ENCODE assay signal across 25 cellular contexts in genomic region chr2:238928520-238929241, GRCh38.
A peak's percentile ranks its signal among the peaks of the same experiment; 100 is the strongest.
DNase-seq lines count a peak whose midpoint lies in the region; ATAC-seq and TF ChIP-seq lines count a peak whose summit lies in the region.
"Had no signal": no experiment of that assay in that cellular context is flagged by ENCODE, and none has a peak within 500 bp of the region (broad histone marks: within the 10 kb centered on the region; RNA-seq: fewer than 3 reads in every experiment).

No MANE protein-coding gene starts in this region.

- H3F3A ChIP-seq in smooth muscle cell (ENCODE audit: low read depth), result no peaks in the 10 kb centered on the region

- no peak overlapping the region for H3K4me2 ChIP-seq in hepatocyte
- H3K4me2 ChIP-seq in smooth muscle cell, result no peak overlapping the region
- H3K4me2 ChIP-seq: KMS-11 had no signal

- H3K27ac ChIP-seq in breast epithelium, result peak overlapping the region; percentile 15 to 85
- peak overlapping the region; percentile 2 for H3K27ac ChIP-seq in hepatocyte
- peak overlapping the region; percentile 78 for H3K27ac ChIP-seq in vagina
- no peak overlapping the region for H3K27ac ChIP-seq in smooth muscle cell (ENCODE audit: low read depth)
- H3K27ac ChIP-seq: KMS-11, lower lobe of right lung, psoas muscle had no signal

- no peak overlapping the region for H3K9ac ChIP-seq in smooth muscle cell (ENCODE audit: low read depth)
- H3K9ac ChIP-seq: KMS-11 had no signal

- no peak overlapping the region for H3K27ac Mint-ChIP-seq in MCF 10A (ENCODE audit: low read depth, unreplicated experiment)
- H3K27ac Mint-ChIP-seq: activated CD4-positive, alpha-beta memory T cell treated with anti-CD3 and anti-CD28 coated beads, Interleukin-2, amount 10 ng/mL, durations not matched to agents 7 days and 5 days; activated naive CD4-positive, alpha-beta T cell treated with anti-CD3 and anti-CD28 coated beads, Interleukin-2, amount 50 U/mL, for 72 hours; activated T-helper 17 cell treated with anti-CD3 and anti-CD28 coated beads, Interleukin-2, amount 50 U/mL, for 72 hours had no signal

- CTCF ChIA-PET in MCF 10A (lab: Yijun Ruan, JAX), result no interaction called here

- ATAC-seq in GM18868 (IDR thresholded peaks at IDR 0.05; ENCODE audit: unreplicated experiment), result no peak
- ATAC-seq: activated naive CD4-positive, alpha-beta T cell treated with anti-CD3 and anti-CD28 coated beads, Interleukin-2, amount 50 U/mL, for 72 hours; activated T-helper 17 cell treated with anti-CD3 and anti-CD28 coated beads, Interleukin-2, amount 50 U/mL, for 72 hours had no signal

- H3K4me1 ChIP-seq in breast epithelium, result no peaks in the 10 kb centered on the region
- no peaks in the 10 kb centered on the region for H3K4me1 ChIP-seq in hepatocyte (ENCODE audit: insufficient read depth)
- peaks cover 25% of the 10 kb centered on the region for H3K4me1 ChIP-seq in vagina
- no peaks in the 10 kb centered on the region for H3K4me1 ChIP-seq in smooth muscle cell (ENCODE audit: low read depth)
- H3K4me1 ChIP-seq: lower lobe of right lung had no signal

- intact Hi-C loops in breast epithelium (cut with DNase I; ENCODE audit: low total_unique reads), result no loop called here
- intact Hi-C loops in MCF 10A (cut with micrococcal nuclease), result no loop called here
- intact Hi-C loops in posterior vena cava (cut with DNase I), result loop anchor here in 1 of 2 donors (10.0 kb wide), 1 partner anchor 1754 kb away; no protein-coding TSS in a partner anchor
- intact Hi-C loops in vagina (cut with DNase I), result no loop called here

- H3K4me1 Mint-ChIP-seq in MCF 10A (ENCODE audit: insufficient read depth, unreplicated experiment), result no peaks in the 10 kb centered on the region
- H3K4me1 Mint-ChIP-seq: activated CD4-positive, alpha-beta memory T cell treated with anti-CD3 and anti-CD28 coated beads, Interleukin-2, amount 10 ng/mL, durations not matched to agents 7 days and 5 days; activated T-helper 17 cell treated with anti-CD3 and anti-CD28 coated beads, Interleukin-2, amount 50 U/mL, for 72 hours had no signal

- no peaks in the 10 kb centered on the region for H3K9me2 ChIP-seq in hepatocyte (replicated peaks; ENCODE audit: insufficient read depth)

- no peak overlapping the region for H2AFZ ChIP-seq in hepatocyte
- H2AFZ ChIP-seq in smooth muscle cell (ENCODE audit: low read depth), result no peak overlapping the region

- H4K20me1 ChIP-seq in hepatocyte (ENCODE audit: insufficient read depth, poor library complexity, severe bottlenecking) (no peaks in the 10 kb centered on the region), smooth muscle cell (ENCODE audit: low read depth) (no peaks in the 10 kb centered on the region)

- no peak for TF ChIP-seq CTCF in breast epithelium (IDR thresholded peaks at IDR 0.05)
- no peak for TF ChIP-seq CTCF in MCF 10A (IDR thresholded peaks at IDR 0.05; ENCODE audit: unreplicated experiment)
- TF ChIP-seq CTCF in hepatocyte (IDR thresholded peaks at IDR 0.05; ENCODE audit: poor library complexity), result no peak
- TF ChIP-seq CTCF in vagina (IDR thresholded peaks at IDR 0.05), result no peak
- TF ChIP-seq CTCF in smooth muscle cell (IDR thresholded peaks at IDR 0.05; ENCODE audit: borderline replicate concordance, insufficient read depth, poor library complexity, severe bottlenecking), result no peak

- peaks cover under 1% of the 10 kb centered on the region for H3K9me3 Mint-ChIP-seq in MCF 10A (ENCODE audit: unreplicated experiment)
- H3K9me3 Mint-ChIP-seq: activated CD4-positive, alpha-beta memory T cell treated with anti-CD3 and anti-CD28 coated beads, Interleukin-2, amount 10 ng/mL, durations not matched to agents 7 days and 5 days; activated naive CD4-positive, alpha-beta T cell treated with anti-CD3 and anti-CD28 coated beads, Interleukin-2, amount 50 U/mL, for 72 hours; activated T-helper 17 cell treated with anti-CD3 and anti-CD28 coated beads, Interleukin-2, amount 50 U/mL, for 72 hours had no signal

- H3K4me3 ChIP-seq in breast epithelium (no peak overlapping the region), hepatocyte (no peak overlapping the region), vagina (no peak overlapping the region), smooth muscle cell (no peak overlapping the region)
- H3K4me3 ChIP-seq: lower lobe of right lung, psoas muscle had no signal

- POLR2A ChIA-PET in MCF 10A (lab: Yijun Ruan, JAX), result interaction anchor here (0.7 kb wide), 1 partner anchor 11 kb away, joined by 3 read pairs; no protein-coding TSS in a partner anchor

- TF ChIP-seq POLR2A in breast epithelium (IDR thresholded peaks at IDR 0.05) (no peak), vagina (IDR thresholded peaks at IDR 0.05) (no peak)

- H3K36me3 ChIP-seq in breast epithelium (no peaks in the 10 kb centered on the region), hepatocyte (replicated peaks; ENCODE audit: insufficient read depth, low read depth) (no peaks in the 10 kb centered on the region), vagina (no peaks in the 10 kb centered on the region), smooth muscle cell (ENCODE audit: low read depth) (no peaks in the 10 kb centered on the region)
- H3K36me3 ChIP-seq: lower lobe of right lung had no signal

- BruUV-seq in MCF 10A (replicated peaks; lab: Mats Ljungman, UMichigan), result no TSS peak

- no peak overlapping the region for H3K4me3 Mint-ChIP-seq in MCF 10A (ENCODE audit: unreplicated experiment)
- H3K4me3 Mint-ChIP-seq: activated CD4-positive, alpha-beta memory T cell treated with anti-CD3 and anti-CD28 coated beads, Interleukin-2, amount 10 ng/mL, durations not matched to agents 7 days and 5 days; activated T-helper 17 cell treated with anti-CD3 and anti-CD28 coated beads, Interleukin-2, amount 50 U/mL, for 72 hours; neural crest cell had no signal

- H3K27me3 ChIP-seq in breast epithelium (no peaks in the 10 kb centered on the region), hepatocyte (no peaks in the 10 kb centered on the region), vagina (no peaks in the 10 kb centered on the region), smooth muscle cell (ENCODE audit: low read depth) (peaks cover 28% of the 10 kb centered on the region)

- 79% methylated on average over 18 of the region's 18 CpGs for whole genome bisulfite sequencing in hepatocyte (ENCODE audit: low lambda C conversion rate, missing lambda C conversion rate)
- WGBS in smooth muscle cell (ENCODE audit: low lambda C conversion rate), result 88% methylated on average over 18 of the region's 18 CpGs

- H3K79me2 ChIP-seq in hepatocyte, result no peaks in the 10 kb centered on the region
- H3K79me2 ChIP-seq in smooth muscle cell (ENCODE audit: low read depth), result no peaks in the 10 kb centered on the region

- no peaks in the 10 kb centered on the region for H3K9me3 ChIP-seq in breast epithelium
- H3K9me3 ChIP-seq in hepatocyte (ENCODE audit: low read depth), result no peaks in the 10 kb centered on the region
- no peaks in the 10 kb centered on the region for H3K9me3 ChIP-seq in vagina
- no peaks in the 10 kb centered on the region for H3K9me3 ChIP-seq in smooth muscle cell (replicated peaks; ENCODE audit: low read depth)

- no peaks in the 10 kb centered on the region for H3K36me3 Mint-ChIP-seq in MCF 10A (ENCODE audit: insufficient read depth, unreplicated experiment)
- H3K36me3 Mint-ChIP-seq: activated naive CD4-positive, alpha-beta T cell treated with anti-CD3 and anti-CD28 coated beads, Interleukin-2, amount 50 U/mL, for 72 hours had no signal

- no peaks in the 10 kb centered on the region for H3K27me3 Mint-ChIP-seq in MCF 10A (ENCODE audit: insufficient read depth, unreplicated experiment)

- DNase-seq in breast epithelium (ENCODE audit: low spot score in 2 of 2), result peak in 1 of 2 donors; percentile 46
- DNase-seq in MCF 10A (ENCODE audit: unreplicated experiment), result no peak
- no peak for DNase-seq in hepatocyte (ENCODE audit: low spot score)
- peak; percentile 77 for DNase-seq in posterior vena cava (ENCODE audit: low spot score)
- DNase-seq in vagina (ENCODE audit: extremely low spot score in 2 of 2), result peak in 1 of 2 donors; percentile 88
- DNase-seq in mucosa of gallbladder (ENCODE audit: low spot score), result no peak
- DNase-seq in smooth muscle cell (lab: John Stamatoyannopoulos, UW; ENCODE audit: unreplicated experiment), result no peak
- DNase-seq: 8988T; activated CD4-positive, alpha-beta memory T cell treated with anti-CD3 and anti-CD28 coated beads, Interleukin-2, amount 10 ng/mL, durations not matched to agents 7 days and 5 days; activated CD4-positive, CD25-positive, alpha-beta regulatory T cell treated with anti-CD3 and anti-CD28 coated beads, Interleukin-2, amount 50 U/mL, for 72 hours; DND-41; HCEC 1CT; islet precursor cell; lower lobe of right lung; NCI-H1417; NCI-H2107; NCI-H446 treated with DMSO at 0.1 percent for 48 hours; psoas muscle; stimulated activated CD4-positive, alpha-beta T cell treated with anti-CD3 and anti-CD28 coated beads, Interleukin-1b, Interleukin-23, amount 100 ng/mL, for 48 hours; T-helper 2 cell had no signal
